In the genomic region with DNA sequence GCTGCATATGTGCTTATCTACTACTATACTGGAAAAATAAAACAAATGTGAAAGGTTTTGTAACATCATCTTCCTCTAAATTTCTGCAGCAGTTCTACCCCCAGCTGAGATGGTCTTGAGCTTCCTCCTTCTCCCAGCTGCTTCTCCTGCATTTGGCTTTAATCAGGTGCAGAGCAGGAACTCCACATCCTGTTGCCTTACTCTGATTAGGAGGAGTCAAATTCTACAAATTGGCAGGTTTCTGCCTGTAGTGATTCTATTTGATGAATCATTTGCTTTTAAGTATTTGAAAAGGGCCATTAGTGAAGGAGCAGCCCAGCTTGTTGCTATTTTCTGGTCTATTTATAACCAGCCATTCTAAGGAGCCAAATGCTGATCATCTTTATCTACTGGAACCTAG, we compare ENCODE assay signal across 10 cellular contexts.
DNase-seq lines count a peak whose midpoint lies in the region; ATAC-seq and TF ChIP-seq lines count a peak whose summit lies in the region.
"Had no signal": no experiment of that assay in that cellular context is flagged by ENCODE, and none has a peak within 500 bp of the region (broad histone marks: within the 10 kb centered on the region; RNA-seq: fewer than 3 reads in every experiment).

No MANE protein-coding gene starts in this region.

- H3K36me3 ChIP-seq in RWPE2 (ENCODE audit: low read depth) = no peaks in the 10 kb centered on the region

- no peaks in the 10 kb centered on the region for H3K36me3 Mint-ChIP-seq in CD14-positive monocyte

- ATAC-seq in RWPE2 (ENCODE audit: low read depth) = peak; percentile 94
- peak; percentile 53 for ATAC-seq in left ventricle myocardium superior
- ATAC-seq in HG03565 (IDR thresholded peaks at IDR 0.05; ENCODE audit: unreplicated experiment) = no peak
- ATAC-seq: activated naive CD4-positive, alpha-beta T cell treated with anti-CD3 and anti-CD28 coated beads, Interleukin-2, amount 50 U/mL, for 72 hours; stimulated activated naive B cell treated with anti-CD40 and anti-IgM and Interleukin-4, amounts not matched to agents 10 μg/mL and 1 μg/mL and 100 μg/mL, for 72 hours had no signal

- peaks cover 18% of the 10 kb centered on the region for H3K4me1 Mint-ChIP-seq in CD14-positive monocyte

- intact Hi-C loops in left ventricle myocardium superior (cut with micrococcal nuclease) = no loop called here
- intact Hi-C loops in CD14-positive monocyte (cut with micrococcal nuclease) = no loop called here

- H3K4me3 Mint-ChIP-seq in CD14-positive monocyte = no peak overlapping the region
- H3K4me3 Mint-ChIP-seq: stimulated activated naive B cell treated with anti-CD40 and anti-IgM and Interleukin-4, amounts not matched to agents 10 μg/mL and 1 μg/mL and 100 μg/mL, for 72 hours had no signal

- peak overlapping the region; percentile 64 for H3K27ac ChIP-seq in RWPE2 (ENCODE audit: poor library complexity, severe bottlenecking)

- H3K9me3 Mint-ChIP-seq in CD14-positive monocyte = peaks cover 0 to 7% (median 2%) of the 10 kb centered on the region in 7 donors
- H3K9me3 Mint-ChIP-seq: stimulated activated naive B cell treated with anti-CD40 and anti-IgM and Interleukin-4, amounts not matched to agents 10 μg/mL and 1 μg/mL and 100 μg/mL, for 72 hours had no signal

- peak; percentile 35 for DNase-seq in DMS153 treated with DMSO at 0.1 percent for 48 hours (lab: John Stamatoyannopoulos, UW; ENCODE audit: unreplicated experiment)
- peak; percentile 5 for DNase-seq in LHCN-M2 (ENCODE audit: low read depth)
- DNase-seq in RWPE2 (ENCODE audit: low spot score) = no peak
- DNase-seq in left ventricle myocardium superior = no peak
- no peak for DNase-seq in stimulated activated CD4-positive, alpha-beta T cell treated with anti-CD3 and anti-CD28 coated beads, Interleukin-2, amount 100 ng/mL, for 48 hours
- no peak for DNase-seq in CD14-positive monocyte (ENCODE audit: low spot score)
- DNase-seq in stimulated activated CD4-positive, alpha-beta T cell treated with anti-CD3 and anti-CD28 coated beads, Interleukin-4, amount 100 ng/mL, for 1 hour = no peak
- DNase-seq: stimulated activated naive B cell treated with anti-CD40 and anti-IgM and Interleukin-4, amounts not matched to agents 10 μg/mL and 1 μg/mL and 100 μg/mL, for 72 hours had no signal

- no peaks in the 10 kb centered on the region for H3K27me3 ChIP-seq in RWPE2 (ENCODE audit: insufficient read depth, poor library complexity, severe bottlenecking)

- H3K27me3 Mint-ChIP-seq in CD14-positive monocyte (ENCODE audit: low read depth in 3 of 3) = no peaks in the 10 kb centered on the region
- H3K27me3 Mint-ChIP-seq: stimulated activated naive B cell treated with anti-CD40 and anti-IgM and Interleukin-4, amounts not matched to agents 10 μg/mL and 1 μg/mL and 100 μg/mL, for 72 hours had no signal

- H3K4me1 ChIP-seq in RWPE2 (ENCODE audit: insufficient read depth, poor library complexity, severe bottlenecking) = peaks cover 17% of the 10 kb centered on the region

- H3K9me3 ChIP-seq in RWPE2 (ENCODE audit: severe bottlenecking) = no peaks in the 10 kb centered on the region

- no peak overlapping the region for H3K27ac Mint-ChIP-seq in CD14-positive monocyte
- H3K27ac Mint-ChIP-seq: activated naive CD4-positive, alpha-beta T cell treated with anti-CD3 and anti-CD28 coated beads, Interleukin-2, amount 50 U/mL, for 72 hours; stimulated activated naive B cell treated with anti-CD40 and anti-IgM and Interleukin-4, amounts not matched to agents 10 μg/mL and 1 μg/mL and 100 μg/mL, for 72 hours had no signal

- H3K4me3 ChIP-seq in RWPE2 (ENCODE audit: severe bottlenecking) = no peak overlapping the region

- TF ChIP-seq CTCF in RWPE2 (IDR thresholded peaks at IDR 0.05; ENCODE audit: poor library complexity, severe bottlenecking) (no peak), CD14-positive monocyte (IDR thresholded peaks at IDR 0.05) (no peak)

Comparison
In these comparisons a context has a peak if more than half of its experiments do, and no peak if none do; other contexts are left out.
1. DNase-seq: peak in DMS153 treated with DMSO at 0.1 percent for 48 hours (single experiment) and LHCN-M2 (single experiment); none in RWPE2 (single experiment), left ventricle myocardium superior (single experiment), stimulated activated CD4-positive, alpha-beta T cell treated with anti-CD3 and anti-CD28 coated beads, Interleukin-2, amount 100 ng/mL, for 48 hours (0 of 2), CD14-positive monocyte (single experiment) and stimulated activated CD4-positive, alpha-beta T cell treated with anti-CD3 and anti-CD28 coated beads, Interleukin-4, amount 100 ng/mL, for 1 hour (single experiment).